11 cellular contexts compared by ENCODE assay signal in the genomic region with DNA sequence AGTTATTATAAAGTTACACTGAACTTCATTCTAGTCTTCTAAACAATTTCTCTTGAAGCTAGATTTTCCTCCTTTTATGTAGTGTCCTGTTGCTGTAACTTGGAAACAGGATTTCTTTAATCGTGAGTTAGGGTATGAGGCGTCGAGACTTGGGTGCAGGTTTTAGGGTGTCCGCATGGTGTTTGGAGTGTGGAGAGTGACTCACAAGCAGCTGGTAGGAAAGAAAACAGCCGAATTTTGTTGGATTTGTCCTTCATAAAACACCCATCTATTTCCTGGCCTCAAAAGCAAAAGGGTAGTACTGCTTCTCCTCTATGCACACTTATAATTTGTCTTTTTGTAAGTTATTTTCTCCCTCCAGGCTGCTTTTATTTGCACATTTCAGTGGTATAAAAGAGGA. TPM values are rescaled to one million over a fixed set of nuclear protein-coding genes. Genes with fewer than 3 reads are reported as not detected.
DNase-seq lines count a peak whose midpoint lies in the region; ATAC-seq, FAIRE-seq and TF ChIP-seq lines count a peak whose summit lies in the region.
"Had no signal": no experiment of that assay in that cellular context is flagged by ENCODE, and none has a peak within 500 bp of the region (broad histone marks: within the 10 kb centered on the region; RNA-seq: fewer than 3 reads in every experiment).

No MANE protein-coding gene starts in this region.

- H3K79me2 ChIP-seq in SK-N-SH (ENCODE audit: insufficient read depth): peaks cover 65% of the 10 kb centered on the region
- H3K79me2 ChIP-seq in OCI-LY1 (ENCODE audit: insufficient read depth, low read length): peaks cover 62% of the 10 kb centered on the region
- H3K79me2 ChIP-seq in H1 (ENCODE audit: control insufficient read depth in 1 of 2, insufficient read depth in 2 of 2, low read length in 2 of 2): peaks cover 12 to 56% of the 10 kb centered on the region in 2 experiments

- H3K27ac ChIP-seq in SK-N-SH (ENCODE audit: low read depth in 2 of 2, low read length in 1 of 2) (no peak overlapping the region), OCI-LY1 (ENCODE audit: low read depth, low read length, poor library complexity, severe bottlenecking) (peak overlapping the region; percentile 74), H1 (ENCODE audit: low read depth, low read length) (no peak overlapping the region), psoas muscle (peak overlapping the region; percentile 31)

- peaks cover 5% of the 10 kb centered on the region; the same call in 1 of the 2 replicates for H3K23me2 ChIP-seq in H1 (ENCODE audit: low read depth, low read length)

- WGBS in SK-N-SH (ENCODE audit: low lambda C conversion rate): 75% methylated on average over 5 of the region's 5 CpGs
- 84% methylated on average over 5 of the region's 5 CpGs; no CpG with 5 or more reads in 1 of the 2 experiments for WGBS in H1 (ENCODE audit: extremely low coverage in 1 of 2, insufficient coverage in 1 of 2, insufficient read length in 1 of 2, insufficient replicate concordance in 2 of 2, low coverage in 1 of 2, low lambda C conversion rate in 2 of 2, missing lambda C conversion rate in 1 of 2), 2 experiments
- 71 to 85% (median 76%) methylated on average over 5 of the region's 5 CpGs for WGBS in psoas muscle, 3 donors

- H4K8ac ChIP-seq in H1 (ENCODE audit: extremely low read depth, insufficient read depth, low read length): no peak overlapping the region

- POLR2A ChIA-PET in SK-N-SH (lab: Yijun Ruan, JAX): no interaction called here
- POLR2A ChIA-PET in H1 (lab: Charles Lee; ENCODE audit: partially characterized antibody): interaction anchor here (2.0 kb wide), 1 partner anchor 9 kb away, joined by 9 read pairs; no protein-coding TSS in a partner anchor

- no peak overlapping the region for H3K18ac ChIP-seq in H1 (ENCODE audit: extremely low read depth, low read length)

- DNase-seq in SK-N-SH: no peak
- DNase-seq in H1 (ENCODE audit: low read depth in 1 of 2, low spot score in 2 of 2): no peak
- no peak for DNase-seq in psoas muscle
- no peak for DNase-seq in DMS79 (lab: John Stamatoyannopoulos, UW)
- no peak for DNase-seq in LoVo (ENCODE audit: low spot score)
- DNase-seq in AG08395 (ENCODE audit: low spot score): no peak
- DNase-seq: activated effector memory CD4-positive, alpha-beta T cell treated with Interleukin-2 at 50 U/mL for 16 hours; hippocampal formation; NCI-H748 treated with DMSO at 0.1 percent for 48 hours had no signal

- H3K4ac ChIP-seq in H1 (replicated peaks; ENCODE audit: insufficient read length, low read depth, low read length): no peak overlapping the region

- peak overlapping the region; percentile 79 to 90; a peak in 3 of 4 replicates for H3K4me3 ChIP-seq in SK-N-SH (ENCODE audit: low read depth in 2 of 2, low read length in 1 of 2)
- H3K4me3 ChIP-seq in OCI-LY1 (ENCODE audit: low read depth, low read length, poor library complexity, severe bottlenecking): peak overlapping the region; percentile 98
- H3K4me3 ChIP-seq in H1 (ENCODE audit: extremely low read depth in 1 of 4, insufficient read depth in 2 of 4, low read depth in 3 of 4, low read length in 4 of 4): peak overlapping the region in 1 of 4 experiments; percentile 87; a peak in 2 of 8 replicates
- H3K4me3 ChIP-seq in psoas muscle: peak overlapping the region; percentile 84

- H3K27me3 ChIP-seq in SK-N-SH (ENCODE audit: insufficient read depth): no peaks in the 10 kb centered on the region
- H3K27me3 ChIP-seq in OCI-LY1 (ENCODE audit: insufficient read depth, low read length): no peaks in the 10 kb centered on the region
- H3K27me3 ChIP-seq in H1 (replicated peaks in 1 of 4; ENCODE audit: control insufficient read depth in 3 of 4, extremely low read depth in 1 of 4, insufficient read depth in 3 of 4, low read length in 3 of 4): no peaks in the 10 kb centered on the region; a peak in 2 of 7 replicates
- no peaks in the 10 kb centered on the region for H3K27me3 ChIP-seq in psoas muscle (ENCODE audit: insufficient read depth in 3 of 3, low read length in 2 of 3)

- H2BK12ac ChIP-seq in H1 (ENCODE audit: low read depth, low read length): no peak overlapping the region

- H2AK5ac ChIP-seq in H1 (ENCODE audit: low read depth, low read length): no peak overlapping the region

- H3K14ac ChIP-seq in H1 (ENCODE audit: insufficient read length): no peak overlapping the region

- no peak for TF ChIP-seq EP300 in SK-N-SH (IDR thresholded peaks at IDR 0.05; ENCODE audit: borderline replicate concordance in 1 of 2, low read depth in 1 of 2, low read length in 1 of 2)
- no peak for TF ChIP-seq EP300 in H1 (IDR thresholded peaks at IDR 0.05; ENCODE audit: borderline replicate concordance in 1 of 2, low read depth in 2 of 2, low read length in 2 of 2)

- TF ChIP-seq CTCF in SK-N-SH (IDR thresholded peaks at IDR 0.05) (no peak), OCI-LY1 (IDR thresholded peaks at IDR 0.05; ENCODE audit: low read length) (no peak), H1 (IDR thresholded peaks at IDR 0.05; ENCODE audit: control extremely low read depth in 1 of 3, insufficient read depth in 1 of 3, low read depth in 1 of 3, low read length in 3 of 3) (no peak), psoas muscle (IDR thresholded peaks at IDR 0.05) (no peak)

- no peak for FAIRE-seq in H1 (lab: Jason Lieb, UNC)

- peak overlapping the region; percentile 14; the same call in 1 of the 2 replicates for H3K9ac ChIP-seq in SK-N-SH
- H3K9ac ChIP-seq in OCI-LY1 (ENCODE audit: low read length): peak overlapping the region; percentile 96
- H3K9ac ChIP-seq in H1 (replicated peaks in 1 of 4; ENCODE audit: extremely low read depth in 1 of 4, low read depth in 3 of 4, low read length in 3 of 4): no peak overlapping the region

- ATAC-seq in SK-N-SH treated with all-trans-retinoic acid at 6 μM for 48 hours (no peak), psoas muscle (no peak)

- H3K4me1 ChIP-seq in SK-N-SH (ENCODE audit: control insufficient read depth in 1 of 2, insufficient read depth in 2 of 2, low read depth in 1 of 2, low read length in 1 of 2): peaks cover 11 to 13% of the 10 kb centered on the region in 2 experiments; a peak in 3 of 4 replicates
- peaks cover 46% of the 10 kb centered on the region for H3K4me1 ChIP-seq in OCI-LY1 (ENCODE audit: insufficient read depth, low read length, severe bottlenecking)
- H3K4me1 ChIP-seq in H1 (replicated peaks in 1 of 4; ENCODE audit: control insufficient read depth in 3 of 4, insufficient read depth in 4 of 4, low read length in 3 of 4): peaks cover 0 to 9% (median 4%) of the 10 kb centered on the region in 4 experiments; a peak in 3 of 7 replicates
- peaks cover 31% of the 10 kb centered on the region for H3K4me1 ChIP-seq in psoas muscle

- H3K4me2 ChIP-seq in SK-N-SH: peak overlapping the region; percentile 93
- H3K4me2 ChIP-seq in OCI-LY1 (ENCODE audit: low read length): peak overlapping the region; percentile 93
- H3K4me2 ChIP-seq in H1 (ENCODE audit: insufficient read depth in 1 of 2, low read depth in 2 of 2, low read length in 2 of 2): peak overlapping the region; percentile 76 to 91; a peak in 2 of 4 replicates

- H3K9me2 ChIP-seq in SK-N-SH: no peaks in the 10 kb centered on the region
- H3K9me2 ChIP-seq in OCI-LY1 (ENCODE audit: low read depth, low read length): no peaks in the 10 kb centered on the region

- H2BK20ac ChIP-seq in H1 (ENCODE audit: low read length): no peak overlapping the region

- intact Hi-C loops in psoas muscle (cut with DNase I): no loop called here

- no peak overlapping the region for H4K91ac ChIP-seq in H1 (replicated peaks; ENCODE audit: insufficient read length, low read length)

- H2BK15ac ChIP-seq in H1 (ENCODE audit: low read length): no peak overlapping the region

- peaks cover 10% of the 10 kb centered on the region; the same call in 1 of the 2 replicates for H3K79me1 ChIP-seq in H1 (ENCODE audit: low read depth, low read length)

- no peaks in the 10 kb centered on the region for H3F3A ChIP-seq in SK-N-SH (replicated peaks; ENCODE audit: insufficient read depth)
- no peaks in the 10 kb centered on the region for H3F3A ChIP-seq in OCI-LY1 (ENCODE audit: insufficient read depth, low read length)

- no peak overlapping the region for H2BK5ac ChIP-seq in H1 (ENCODE audit: low read depth, low read length)

- TF ChIP-seq RAD21 in SK-N-SH (IDR thresholded peaks at IDR 0.05; ENCODE audit: low read length) (no peak), H1 (IDR thresholded peaks at IDR 0.05 in 1 of 2, conservative IDR thresholded peaks at IDR 0.05 in 1 of 2; ENCODE audit: low read depth in 2 of 2, low read length in 2 of 2) (no peak)

- H2BK120ac ChIP-seq in H1 (replicated peaks; ENCODE audit: low read depth, low read length): no peak overlapping the region

- H4K5ac ChIP-seq in H1 (ENCODE audit: insufficient read length, low read depth, low read length): no peak overlapping the region

- H3K56ac ChIP-seq in H1 (replicated peaks; ENCODE audit: insufficient read length, low read depth, low read length): no peak overlapping the region

- no peaks in the 10 kb centered on the region for H3K36me3 ChIP-seq in SK-N-SH (replicated peaks in 1 of 2; ENCODE audit: control insufficient read depth in 1 of 2, insufficient read depth in 2 of 2, low read length in 1 of 2)
- no peaks in the 10 kb centered on the region for H3K36me3 ChIP-seq in OCI-LY1 (ENCODE audit: insufficient read depth, low read length)
- no peaks in the 10 kb centered on the region for H3K36me3 ChIP-seq in H1 (ENCODE audit: control insufficient read depth in 2 of 4, insufficient read depth in 4 of 4, low read length in 3 of 4)
- no peaks in the 10 kb centered on the region for H3K36me3 ChIP-seq in psoas muscle (ENCODE audit: insufficient read depth in 1 of 2, low read depth in 1 of 2)

- H3K9me3 ChIP-seq in SK-N-SH: no peaks in the 10 kb centered on the region
- no peaks in the 10 kb centered on the region for H3K9me3 ChIP-seq in OCI-LY1 (ENCODE audit: low read length)
- no peaks in the 10 kb centered on the region for H3K9me3 ChIP-seq in H1 (ENCODE audit: insufficient read depth in 2 of 2, low read depth in 1 of 2, low read length in 1 of 2)
- no peaks in the 10 kb centered on the region for H3K9me3 ChIP-seq in psoas muscle

- H4K20me1 ChIP-seq in SK-N-SH (ENCODE audit: insufficient read depth): 0 out of 2 replicates have a peak, but pooled peaks cover 4% of the 10 kb centered on the region
- H4K20me1 ChIP-seq in OCI-LY1 (ENCODE audit: insufficient read depth, low read length): no peaks in the 10 kb centered on the region
- H4K20me1 ChIP-seq in H1 (replicated peaks in 1 of 2; ENCODE audit: control insufficient read depth in 1 of 2, insufficient read depth in 2 of 2, low read length in 2 of 2): peaks cover 9 to 17% of the 10 kb centered on the region in 2 experiments

- no peak overlapping the region for H3K23ac ChIP-seq in H1 (ENCODE audit: insufficient read length)

- no peak for TF ChIP-seq POLR2A in H1 (IDR thresholded peaks at IDR 0.05; ENCODE audit: control extremely low read depth in 1 of 2, low read depth in 2 of 2, low read length in 2 of 2)

- no peak overlapping the region for H2AFZ ChIP-seq in SK-N-SH (ENCODE audit: low read depth)
- no peak overlapping the region for H2AFZ ChIP-seq in OCI-LY1 (ENCODE audit: low read length)
- no peak overlapping the region for H2AFZ ChIP-seq in H1 (ENCODE audit: low read length)

- CTCF ChIA-PET in SK-N-SH (lab: Yijun Ruan, JAX): interaction anchor here (0.9 to 4.4 kb wide), 3 partner anchors 29 to 119 kb away, joined by 3 to 16 read pairs (median 5); no protein-coding TSS in a partner anchor
- CTCF ChIA-PET in H1 (lab: Charles Lee; ENCODE audit: partially characterized antibody): interaction anchor here (1.1 to 1.6 kb wide), 2 partner anchors 28 to 121 kb away, joined by 3 to 7 read pairs; no protein-coding TSS in a partner anchor

RNA-seq across cellular contexts. Expression of a gene that starts 1.6 kb away (rescaled TPM):
- polyA plus RNA-seq in SK-N-SH (2012; rRNA removed) (9.0 and 14.9 TPM in 2 replicates), H1 (2011; rRNA removed) (6.9 and 15.2 TPM in 2 replicates), psoas muscle (10 to 100 TPM; 13.6 to 26.9 (median 17.1) TPM)
- polyA plus RNA-seq in SK-N-SH (2012; cell fraction: cytosol; rRNA removed): 6.0 and 9.5 TPM in 2 replicates
- 19.9 and 24.6 TPM in 2 replicates for polyA plus RNA-seq in SK-N-SH (2012; cell fraction: nucleus; rRNA removed)
- total RNA-seq in H1 (2021; fragmentation: NEBNext Ultra II Directional; extraction: Animal tissue kit (Norgen Biotek cat#: 25700)): 28.7 and 29.0 TPM in 2 replicates
- 5.9 TPM for polyA plus RNA-seq in H1 (2011; cell fraction: cytosol; rRNA removed)
- polyA plus RNA-seq in H1 (2011; cell fraction: nucleus; rRNA removed): 22.2 TPM
- polyA plus RNA-seq in H1 (2012, experiment 1 of 2): 11.2 to 16.6 TPM (median 15.1 TPM) in 4 replicates
- polyA plus RNA-seq in H1 (2012, experiment 2 of 2): 10.7 TPM
- 9.7 TPM for polyA plus RNA-seq in H1 (2013, experiment 1 of 2)
- polyA plus RNA-seq in H1 (2013, experiment 2 of 2): 9.0 TPM
- polyA minus RNA-seq in H1 (2011; rRNA and poly(A)+ RNA removed): 22.7 and 24.2 TPM in 2 replicates
- polyA minus RNA-seq in H1 (2011; cell fraction: cytosol; rRNA and poly(A)+ RNA removed): 20.0 TPM
- polyA minus RNA-seq in H1 (2011; cell fraction: nucleus; rRNA and poly(A)+ RNA removed): 53.0 TPM
- 10 to 100 TPM; 32.5 to 82.2 (median 38.1) TPM for total RNA-seq in psoas muscle

Comparison
In these comparisons a context has a peak if more than half of its experiments do, and no peak if none do; other contexts are left out.
1. H3K27ac ChIP-seq: peak in OCI-LY1 (single experiment) and psoas muscle (single experiment); none in SK-N-SH (0 of 2) and H1 (single experiment).
2. H3K9ac ChIP-seq: peak in SK-N-SH (single experiment) and OCI-LY1 (single experiment); none in H1 (0 of 4).
3. Peak in every context shown above with its lines, with median percentiles within 50 percentile points of each other: H3K4me2 ChIP-seq.